In the genomic region with DNA sequence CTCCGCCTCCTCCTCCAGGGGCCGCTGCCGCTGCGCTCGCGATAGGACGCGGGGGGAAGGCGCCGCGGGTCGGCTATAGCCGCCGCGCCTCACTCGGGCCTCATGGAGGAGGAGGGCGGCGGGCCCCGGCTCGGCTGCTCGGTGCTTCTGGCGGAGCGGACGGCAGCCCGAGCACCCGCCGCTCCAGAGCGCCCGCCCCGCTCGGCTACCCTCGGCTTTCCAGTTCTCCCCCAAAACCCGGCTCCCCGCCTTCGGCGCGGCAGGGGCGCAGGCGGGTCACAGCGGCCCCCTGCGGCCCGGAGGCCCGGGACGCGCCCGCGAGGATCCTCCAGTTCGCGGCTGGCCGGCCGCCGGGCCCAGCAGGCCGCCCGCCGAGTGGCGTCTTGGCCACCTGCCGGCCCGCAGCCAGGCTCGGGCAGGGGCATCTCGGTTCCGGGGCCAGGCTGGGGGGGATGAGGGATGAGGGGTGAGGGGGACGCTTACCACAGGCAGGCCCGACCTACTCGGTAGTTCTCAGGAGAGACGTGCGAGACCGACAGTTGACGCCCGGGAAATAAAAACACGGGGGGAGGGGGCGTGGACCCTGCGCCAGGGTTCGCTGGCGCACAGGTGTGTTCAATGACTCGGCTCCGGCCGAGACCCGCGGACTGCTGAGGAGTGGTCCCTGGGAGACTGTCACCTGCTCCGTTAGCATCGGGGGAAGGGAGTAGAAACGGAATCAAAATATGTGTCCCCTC, we compare ENCODE assay signal across 8 cellular contexts. TPM values are rescaled to one million over a fixed set of nuclear protein-coding genes. Genes with fewer than 3 reads are reported as not detected.
A peak's percentile ranks its signal among the peaks of the same experiment; 100 is the strongest.
DNase-seq lines count a peak whose midpoint lies in the region; ATAC-seq and TF ChIP-seq lines count a peak whose summit lies in the region.

A gene with protein sequence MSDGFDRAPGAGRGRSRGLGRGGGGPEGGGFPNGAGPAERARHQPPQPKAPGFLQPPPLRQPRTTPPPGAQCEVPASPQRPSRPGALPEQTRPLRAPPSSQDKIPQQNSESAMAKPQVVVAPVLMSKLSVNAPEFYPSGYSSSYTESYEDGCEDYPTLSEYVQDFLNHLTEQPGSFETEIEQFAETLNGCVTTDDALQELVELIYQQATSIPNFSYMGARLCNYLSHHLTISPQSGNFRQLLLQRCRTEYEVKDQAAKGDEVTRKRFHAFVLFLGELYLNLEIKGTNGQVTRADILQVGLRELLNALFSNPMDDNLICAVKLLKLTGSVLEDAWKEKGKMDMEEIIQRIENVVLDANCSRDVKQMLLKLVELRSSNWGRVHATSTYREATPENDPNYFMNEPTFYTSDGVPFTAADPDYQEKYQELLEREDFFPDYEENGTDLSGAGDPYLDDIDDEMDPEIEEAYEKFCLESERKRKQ (minus strand): TSS at position 221 of the 737 bp plus-strand sequence. CDS start 231 bp downstream, outside the sequence.

- peak within 1 kb of the TSS; percentile 94 for H3K27ac Mint-ChIP-seq in Caco-2 (ENCODE audit: unreplicated experiment)
- peak within 1 kb of the TSS; percentile 91 for H3K27ac Mint-ChIP-seq in activated CD8-positive, alpha-beta memory T cell treated with anti-CD3 and anti-CD28 coated beads, Interleukin-2, amount 10 ng/mL, durations not matched to agents 7 days and 5 days
- H3K27ac Mint-ChIP-seq in mesothelial cell of epicardium = peak within 1 kb of the TSS; percentile 99

- H3K9me3 Mint-ChIP-seq in Caco-2 (ENCODE audit: unreplicated experiment) (no peaks in the 10 kb centered on the region), mesothelial cell of epicardium (no peaks in the 10 kb centered on the region)
- no peaks in the 10 kb centered on the region for H3K9me3 Mint-ChIP-seq in activated CD8-positive, alpha-beta memory T cell treated with anti-CD3 and anti-CD28 coated beads, Interleukin-2, amount 10 ng/mL, durations not matched to agents 7 days and 5 days (ENCODE audit: low read depth)

- CTCF ChIA-PET in Caco-2 (lab: Charles Lee) = no interaction called here
- CTCF ChIA-PET in activated CD8-positive, alpha-beta memory T cell treated with anti-CD3 and anti-CD28 coated beads, Interleukin-2, amount 10 ng/mL, durations not matched to agents 7 days and 5 days (lab: Charles Lee) = interaction anchor here (0.6 to 2.8 kb wide), 5 partner anchors 9 to 362 kb away, joined by 3 to 11 read pairs (median 3); partner anchors contain the start of gene TMEM267

- H3K27me3 ChIP-seq in Caco-2 (replicated peaks; ENCODE audit: control insufficient read depth, insufficient read depth, low read length) = no peaks in the 10 kb centered on the region
- H3K27me3 ChIP-seq in HL-60 (ENCODE audit: insufficient read depth, poor library complexity, severe bottlenecking) = no peaks in the 10 kb centered on the region

- H3K4me3 ChIP-seq in Caco-2 (ENCODE audit: low read depth, low read length) = peak within 1 kb of the TSS; percentile 90
- H3K4me3 ChIP-seq in HL-60 (replicated peaks; ENCODE audit: insufficient read depth, low read length) = peak within 1 kb of the TSS; percentile 82

- H3K4me1 ChIP-seq in Caco-2 = no peaks in the 10 kb centered on the region

- no peaks in the 10 kb centered on the region for H3K27me3 Mint-ChIP-seq in Caco-2 (ENCODE audit: insufficient read depth, unreplicated experiment)
- H3K27me3 Mint-ChIP-seq in activated CD8-positive, alpha-beta memory T cell treated with anti-CD3 and anti-CD28 coated beads, Interleukin-2, amount 10 ng/mL, durations not matched to agents 7 days and 5 days = peaks cover 9% of the 10 kb centered on the region
- no peaks in the 10 kb centered on the region for H3K27me3 Mint-ChIP-seq in mesothelial cell of epicardium (ENCODE audit: low read depth)

- peak within 1 kb of the TSS; percentile 95 for H3K27ac ChIP-seq in HL-60 (replicated peaks)

- peak within 1 kb of the TSS; percentile 72 for H3K4me3 Mint-ChIP-seq in Caco-2 (ENCODE audit: unreplicated experiment)
- H3K4me3 Mint-ChIP-seq in activated CD8-positive, alpha-beta memory T cell treated with anti-CD3 and anti-CD28 coated beads, Interleukin-2, amount 10 ng/mL, durations not matched to agents 7 days and 5 days = peak within 1 kb of the TSS; percentile 77
- H3K4me3 Mint-ChIP-seq in mesothelial cell of epicardium = peak within 1 kb of the TSS; percentile 80

- in situ Hi-C loops in endometrial microvascular endothelial cells (cut with HindIII; ENCODE audit: inconsistent ontology term, low pct_unique_long_range_greater_than_20kb, low sequenced_read_pairs) = no loop called here

- DNase-seq in Caco-2 (peak; percentile 91 to 93), HL-60 (ENCODE audit: low read depth in 1 of 2, low spot score in 1 of 2) (peak; percentile 50 to 74), NOMO-1 treated with dmso at 0.1 percent for 144 hours (lab: John Stamatoyannopoulos, UW; ENCODE audit: unreplicated experiment) (peak; percentile 94), mesothelial cell of epicardium (ENCODE audit: low spot score in 2 of 2, unreplicated experiment in 2 of 2) (peak; percentile 82 to 87)
- DNase-seq in activated CD8-positive, alpha-beta memory T cell treated with anti-CD3 and anti-CD28 coated beads, Interleukin-2, amount 10 ng/mL, durations not matched to agents 7 days and 5 days = peak; percentile 90
- DNase-seq in stimulated activated CD8-positive, alpha-beta memory T cell treated with anti-CD3 and anti-CD28 coated beads, Interleukin-2, amount 100 ng/mL, for 1 hour (ENCODE audit: low read depth in 2 of 2) = peak; percentile 54 to 65

- no peaks in the 10 kb centered on the region for H3K4me1 Mint-ChIP-seq in Caco-2 (ENCODE audit: low read depth, unreplicated experiment)
- peaks cover 15% of the 10 kb centered on the region for H3K4me1 Mint-ChIP-seq in activated CD8-positive, alpha-beta memory T cell treated with anti-CD3 and anti-CD28 coated beads, Interleukin-2, amount 10 ng/mL, durations not matched to agents 7 days and 5 days
- peaks cover 11% of the 10 kb centered on the region for H3K4me1 Mint-ChIP-seq in mesothelial cell of epicardium

- BruUV-seq in Caco-2 (replicated peaks; lab: Mats Ljungman, UMichigan) = TSS peak; percentile 61

- ATAC-seq in GM19463 (IDR thresholded peaks at IDR 0.05; ENCODE audit: unreplicated experiment) = peak; percentile 72
- ATAC-seq in activated CD8-positive, alpha-beta memory T cell treated with anti-CD3 and anti-CD28 coated beads, Interleukin-2, amount 10 ng/mL, durations not matched to agents 7 days and 5 days = peak; percentile 91

- POLR2A ChIA-PET in Caco-2 (lab: Charles Lee) = interaction anchor here (0.9 kb wide), 1 partner anchor 73 kb away, joined by 5 read pairs; the partner anchor contains the start of gene TMEM267

- TF ChIP-seq CTCF in Caco-2 (IDR thresholded peaks at IDR 0.05; ENCODE audit: insufficient read depth in 1 of 2, low read depth in 1 of 2, low read length in 1 of 2, severe bottlenecking in 1 of 2, unreplicated experiment in 1 of 2) (peak; percentile 56 to 70), HL-60 (IDR thresholded peaks at IDR 0.05; ENCODE audit: insufficient read depth, low read length) (no peak), mesothelial cell of epicardium (IDR thresholded peaks at IDR 0.05; ENCODE audit: unreplicated experiment) (no peak)

- no peaks in the 10 kb centered on the region for H3K36me3 ChIP-seq in Caco-2 (ENCODE audit: control insufficient read depth, insufficient read depth, low read length)

- H3K9me3 ChIP-seq in Caco-2 = no peaks in the 10 kb centered on the region

- intact Hi-C loops in Caco-2 (cut with micrococcal nuclease; ENCODE audit: unreplicated experiment) = loop anchor here (1.0 to 2.0 kb wide), 3 partner anchors 42 to 74 kb away; partner anchors contain the start of genes C5orf34 and TMEM267

- H3K36me3 Mint-ChIP-seq in Caco-2 (ENCODE audit: insufficient read depth, unreplicated experiment) = peaks cover 8% of the 10 kb centered on the region
- peaks cover 1% of the 10 kb centered on the region for H3K36me3 Mint-ChIP-seq in activated CD8-positive, alpha-beta memory T cell treated with anti-CD3 and anti-CD28 coated beads, Interleukin-2, amount 10 ng/mL, durations not matched to agents 7 days and 5 days
- H3K36me3 Mint-ChIP-seq in mesothelial cell of epicardium = no peaks in the 10 kb centered on the region

RNA-seq across cellular contexts. Expression of the gene that starts here (rescaled TPM):
- total RNA-seq in Caco-2 (2022) (115 and 121 TPM in 2 replicates), endometrial microvascular endothelial cells (ENCODE audit: inconsistent ontology term) (146 TPM), mesothelial cell of epicardium (97.9 to 109 TPM (median 103 TPM) in 3 replicates)
- 10 to 100 TPM; 34.0 to 42.9 TPM for total RNA-seq in activated CD8-positive, alpha-beta memory T cell treated with anti-CD3 and anti-CD28 coated beads, Interleukin-2, amount 10 ng/mL, durations not matched to agents 7 days and 5 days

Comparison
In these comparisons a context has a peak if more than half of its experiments do, and no peak if none do; other contexts are left out.
1. Peak in every context shown above with its lines: DNase-seq, ATAC-seq, H3K4me3 ChIP-seq and H3K27ac ChIP-seq.
2. CTCF ChIP-seq: peak in Caco-2 (2 of 2); none in HL-60 (single experiment) and mesothelial cell of epicardium (single experiment).